ENCODE assay signal across 11 cellular contexts in the genomic region with DNA sequence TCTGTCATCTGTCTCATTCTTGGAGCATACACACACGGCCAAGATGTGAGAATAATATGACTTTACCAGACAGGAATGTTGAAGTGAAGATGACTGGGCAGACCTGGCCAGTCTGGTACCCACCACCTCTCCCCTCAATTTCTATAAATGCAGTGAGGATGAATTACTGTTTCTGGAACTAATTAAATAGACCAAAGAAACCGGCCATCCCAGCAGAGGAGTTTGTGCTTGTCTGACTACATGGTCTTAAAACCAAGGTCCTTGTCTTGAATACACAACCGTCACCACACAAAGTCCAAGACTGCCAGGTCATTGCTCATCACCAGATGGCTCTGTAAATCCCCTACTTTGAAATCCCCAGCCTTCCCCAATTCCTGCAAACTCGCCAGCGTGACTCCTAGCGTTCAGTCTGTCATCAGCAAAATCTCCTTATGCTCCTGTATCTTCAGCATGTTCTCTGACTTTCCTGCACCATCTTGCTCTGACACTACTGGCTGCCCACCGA.
DNase-seq lines count a peak whose midpoint lies in the region; ATAC-seq and TF ChIP-seq lines count a peak whose summit lies in the region.
"Had no signal": no experiment of that assay in that cellular context is flagged by ENCODE, and none has a peak within 500 bp of the region (broad histone marks: within the 10 kb centered on the region; RNA-seq: fewer than 3 reads in every experiment).

No MANE protein-coding gene starts in this region.

- peak overlapping the region; percentile 70 for H3K4me2 ChIP-seq in skeletal muscle satellite cell (ENCODE audit: low read length)

- DNase-seq in GM04504 (ENCODE audit: low read depth), result peak; percentile 85
- DNase-seq in RPMI7951 (ENCODE audit: low read depth), result peak; percentile 92
- peak; percentile 85 for DNase-seq in fibroblast of gingiva (ENCODE audit: low read depth)
- DNase-seq in stimulated activated naive B cell treated with anti-CD40 and anti-IgM and Interleukin-4, amounts not matched to agents 10 μg/mL and 1 μg/mL and 100 μg/mL, for 72 hours, result no peak
- no peak for DNase-seq in lower leg skin (ENCODE audit: low spot score in 2 of 2)
- DNase-seq: DND-41, NCI-H1092 had no signal

- H3K36me3 ChIP-seq in skeletal muscle satellite cell (ENCODE audit: insufficient read depth, low read length), result no peaks in the 10 kb centered on the region

- no peak overlapping the region for H3K27ac Mint-ChIP-seq in stimulated activated naive B cell treated with anti-CD40 and anti-IgM and Interleukin-4, amounts not matched to agents 10 μg/mL and 1 μg/mL and 100 μg/mL, for 72 hours
- H3K27ac Mint-ChIP-seq: T-helper 2 cell treated with Interferon-gamma antibody and Interleukin-4, amounts not matched to agents 5 μg/mL and 100 μg/mL, for 36 hours had no signal

- 44 to 62% methylated on average over 7 of the region's 7 CpGs for WGBS in lower leg skin, 2 donors

- no peak overlapping the region for H3K4me3 Mint-ChIP-seq in stimulated activated naive B cell treated with anti-CD40 and anti-IgM and Interleukin-4, amounts not matched to agents 10 μg/mL and 1 μg/mL and 100 μg/mL, for 72 hours
- H3K4me3 Mint-ChIP-seq: T-helper 2 cell treated with Interferon-gamma antibody and Interleukin-4, amounts not matched to agents 5 μg/mL and 100 μg/mL, for 36 hours had no signal

- H3K4me1 Mint-ChIP-seq in stimulated activated naive B cell treated with anti-CD40 and anti-IgM and Interleukin-4, amounts not matched to agents 10 μg/mL and 1 μg/mL and 100 μg/mL, for 72 hours, result peaks cover 0 to 8% of the 10 kb centered on the region in 2 donors

- peak overlapping the region; percentile 73 for H3K9ac ChIP-seq in skeletal muscle satellite cell (ENCODE audit: low read depth, low read length)

- peaks cover 0 to 5% of the 10 kb centered on the region in 2 donors for H3K36me3 Mint-ChIP-seq in stimulated activated naive B cell treated with anti-CD40 and anti-IgM and Interleukin-4, amounts not matched to agents 10 μg/mL and 1 μg/mL and 100 μg/mL, for 72 hours

- peaks cover 34% of the 10 kb centered on the region for H3K4me1 ChIP-seq in skeletal muscle satellite cell (ENCODE audit: control insufficient read depth, insufficient read depth, low read length)

- TF ChIP-seq POLR2A in lower leg skin (IDR thresholded peaks at IDR 0.05), result no peak

- no peaks in the 10 kb centered on the region for H3K9me3 ChIP-seq in skeletal muscle satellite cell (replicated peaks; ENCODE audit: low read length)

- TF ChIP-seq CTCF in lower leg skin (IDR thresholded peaks at IDR 0.05), result no peak

- intact Hi-C loops in lower leg skin (cut with DNase I; ENCODE audit: low total_unique reads), result no loop called here

- no peak overlapping the region for H3K4me3 ChIP-seq in skeletal muscle satellite cell (ENCODE audit: low read length)
- no peak overlapping the region for H3K4me3 ChIP-seq in lower leg skin (ENCODE audit: low read depth, poor library complexity, severe bottlenecking)

- H3K27me3 ChIP-seq in skeletal muscle satellite cell (ENCODE audit: control insufficient read depth, insufficient read depth, low read length), result no peaks in the 10 kb centered on the region

- no peaks in the 10 kb centered on the region for H3K9me3 Mint-ChIP-seq in stimulated activated naive B cell treated with anti-CD40 and anti-IgM and Interleukin-4, amounts not matched to agents 10 μg/mL and 1 μg/mL and 100 μg/mL, for 72 hours
- H3K9me3 Mint-ChIP-seq: T-helper 2 cell treated with Interferon-gamma antibody and Interleukin-4, amounts not matched to agents 5 μg/mL and 100 μg/mL, for 36 hours had no signal

- ATAC-seq in GM19467 (IDR thresholded peaks at IDR 0.05; ENCODE audit: unreplicated experiment), result no peak
- ATAC-seq in stimulated activated naive B cell treated with anti-CD40 and anti-IgM and Interleukin-4, amounts not matched to agents 10 μg/mL and 1 μg/mL and 100 μg/mL, for 72 hours (replicated peaks), result no peak
- no peak for ATAC-seq in HG02610 (IDR thresholded peaks at IDR 0.05; ENCODE audit: unreplicated experiment)

- H3K27me3 Mint-ChIP-seq in stimulated activated naive B cell treated with anti-CD40 and anti-IgM and Interleukin-4, amounts not matched to agents 10 μg/mL and 1 μg/mL and 100 μg/mL, for 72 hours, result no peaks in the 10 kb centered on the region

Comparison
In these comparisons a context has a peak if more than half of its experiments do, and no peak if none do; other contexts are left out.
1. DNase-seq: peak in GM04504 (single experiment), RPMI7951 (single experiment) and fibroblast of gingiva (single experiment); none in stimulated activated naive B cell treated with anti-CD40 and anti-IgM and Interleukin-4, amounts not matched to agents 10 μg/mL and 1 μg/mL and 100 μg/mL, for 72 hours (single experiment) and lower leg skin (0 of 2).